Comparison of ENCODE assay signal across 1 cellular context in genomic region chr2:45607701-45608100, GRCh38.
A peak's percentile ranks its signal among the peaks of the same experiment; 100 is the strongest.
TF ChIP-seq lines count a peak whose summit lies in the region.

No MANE protein-coding gene starts in this region.

TF ChIP-seq in HepG2, 621 proteins besides CTCF, POLR2A, EP300 and RAD21:
- TF ChIP-seq ZBTB33 (CRISPR knock-in tag; IDR thresholded peaks at IDR 0.05) (peak; percentile 35; the same call in 1 of the 2 replicates), SMC3 (IDR thresholded peaks at IDR 0.05; ENCODE audit: low read length) (0 out of 2 replicates have a peak, but pooled peaks have one; percentile 6), XRCC5 (optimal IDR thresholded peaks at IDR 0.05; ENCODE audit: low read length) (peak; percentile 37), ZNF713 (CRISPR knock-in tag; IDR thresholded peaks at IDR 0.05) (no peak), FOXO1 (CRISPR knock-in tag; IDR thresholded peaks at IDR 0.05) (no peak), ZNF891 (CRISPR knock-in tag; IDR thresholded peaks at IDR 0.05) (no peak), BRD4 (CRISPR knock-in tag; IDR thresholded peaks at IDR 0.05) (no peak), HES4 (CRISPR knock-in tag; IDR thresholded peaks at IDR 0.05; ENCODE audit: borderline replicate concordance) (no peak), SMYD3 (CRISPR knock-in tag; IDR thresholded peaks at IDR 0.05) (no peak), TEAD3 (CRISPR knock-in tag; optimal IDR thresholded peaks at IDR 0.05; ENCODE audit: borderline replicate concordance) (peak; percentile 51), IKZF4 (CRISPR knock-in tag; IDR thresholded peaks at IDR 0.05; ENCODE audit: borderline replicate concordance, low read depth, not compliant biosample characterization) (no peak)
